In the genomic region with DNA sequence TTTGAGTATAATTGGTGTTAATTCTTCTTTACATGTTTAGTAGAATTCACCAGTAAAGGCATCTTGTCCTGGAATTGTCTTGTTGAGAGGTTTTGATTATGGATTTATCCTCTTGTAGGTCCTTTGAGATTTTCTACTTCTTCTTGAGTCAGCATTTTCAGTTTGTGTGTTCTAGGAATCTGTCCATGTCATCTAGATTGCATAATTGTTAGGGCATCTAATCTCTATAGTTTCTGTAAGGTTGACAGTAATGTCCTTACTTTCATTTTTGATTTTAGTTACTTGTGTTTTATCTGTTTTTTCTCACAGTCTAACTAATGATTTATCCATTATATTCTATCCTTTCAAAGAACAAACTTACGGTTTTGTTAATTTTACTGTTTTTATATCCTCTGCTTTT, we compare ENCODE assay signal across 12 cellular contexts.
A peak's percentile ranks its signal among the peaks of the same experiment; 100 is the strongest.
DNase-seq lines count a peak whose midpoint lies in the region; ATAC-seq and TF ChIP-seq lines count a peak whose summit lies in the region.
"Had no signal": no experiment of that assay in that cellular context is flagged by ENCODE, and none has a peak within 500 bp of the region (broad histone marks: within the 10 kb centered on the region; RNA-seq: fewer than 3 reads in every experiment).

No MANE protein-coding gene starts in this region.

- no peaks in the 10 kb centered on the region for H3K36me3 ChIP-seq in gastroesophageal sphincter
- H3K36me3 ChIP-seq: WERI-Rb-1 had no signal

- H3K4me1 ChIP-seq in gastroesophageal sphincter = no peaks in the 10 kb centered on the region

- peak overlapping the region; percentile 3 to 63 for H3K27ac Mint-ChIP-seq in activated naive CD4-positive, alpha-beta T cell treated with anti-CD3 and anti-CD28 coated beads, Interleukin-2, amount 50 U/mL, for 72 hours
- no peak overlapping the region for H3K27ac Mint-ChIP-seq in activated CD8-positive, alpha-beta T cell treated with anti-CD3 and anti-CD28 coated beads, Interleukin-2, amount 10 ng/mL, durations not matched to agents 7 days and 5 days

- peaks cover 19% of the 10 kb centered on the region for H3K4me1 Mint-ChIP-seq in activated CD8-positive, alpha-beta T cell treated with anti-CD3 and anti-CD28 coated beads, Interleukin-2, amount 10 ng/mL, durations not matched to agents 7 days and 5 days (ENCODE audit: low read depth)
- H3K4me1 Mint-ChIP-seq: neural crest cell had no signal

- peak overlapping the region; percentile 30 for H3K4me3 Mint-ChIP-seq in activated CD8-positive, alpha-beta T cell treated with anti-CD3 and anti-CD28 coated beads, Interleukin-2, amount 10 ng/mL, durations not matched to agents 7 days and 5 days
- H3K4me3 Mint-ChIP-seq: neural crest cell had no signal

- H3K36me3 Mint-ChIP-seq in activated naive CD4-positive, alpha-beta T cell treated with anti-CD3 and anti-CD28 coated beads, Interleukin-2, amount 50 U/mL, for 72 hours = peaks cover 6 to 13% of the 10 kb centered on the region in 2 donors
- H3K36me3 Mint-ChIP-seq in activated CD8-positive, alpha-beta T cell treated with anti-CD3 and anti-CD28 coated beads, Interleukin-2, amount 10 ng/mL, durations not matched to agents 7 days and 5 days (ENCODE audit: low read depth) = no peaks in the 10 kb centered on the region

- TF ChIP-seq POLR2A in gastroesophageal sphincter (IDR thresholded peaks at IDR 0.05) = no peak

- TF ChIP-seq EP300 in gastroesophageal sphincter (IDR thresholded peaks at IDR 0.05) = no peak

- no peak for DNase-seq in activated naive CD4-positive, alpha-beta T cell treated with anti-CD3 and anti-CD28 coated beads, Interleukin-2, amount 50 U/mL, for 72 hours (ENCODE audit: low spot score in 2 of 2)
- DNase-seq in activated naive CD4-positive, alpha-beta T cell treated with anti-CD3 and anti-CD28 coated beads, Interleukin-2, amount 50 U/mL, for 16 hours = no peak
- no peak for DNase-seq in activated CD8-positive, alpha-beta T cell treated with anti-CD3 and anti-CD28 coated beads, Interleukin-2, amount 10 ng/mL, durations not matched to agents 7 days and 5 days
- DNase-seq in C1 segment of cervical spinal cord (lab: John Stamatoyannopoulos, UW) = no peak
- DNase-seq in SKM-1 treated with dmso at 0.1 percent for 144 hours (lab: John Stamatoyannopoulos, UW; ENCODE audit: unreplicated experiment) = no peak
- DNase-seq in Ammon's horn (ENCODE audit: low spot score) = no peak
- DNase-seq: NCI-H2029 treated with DMSO at 0.1 percent for 48 hours, WERI-Rb-1 had no signal

- H3K9me3 Mint-ChIP-seq in activated naive CD4-positive, alpha-beta T cell treated with anti-CD3 and anti-CD28 coated beads, Interleukin-2, amount 50 U/mL, for 72 hours = no peaks in the 10 kb centered on the region
- H3K9me3 Mint-ChIP-seq in activated CD8-positive, alpha-beta T cell treated with anti-CD3 and anti-CD28 coated beads, Interleukin-2, amount 10 ng/mL, durations not matched to agents 7 days and 5 days (ENCODE audit: insufficient read depth) = no peaks in the 10 kb centered on the region
- H3K9me3 Mint-ChIP-seq: neural crest cell had no signal

- POLR2A ChIA-PET in activated CD8-positive, alpha-beta T cell treated with anti-CD3 and anti-CD28 coated beads, Interleukin-2, amount 10 ng/mL, durations not matched to agents 7 days and 5 days (lab: Charles Lee) = no interaction called here

- H3K27ac ChIP-seq in gastroesophageal sphincter = no peak overlapping the region
- H3K27ac ChIP-seq: WERI-Rb-1 had no signal

- CTCF ChIA-PET in activated CD8-positive, alpha-beta T cell treated with anti-CD3 and anti-CD28 coated beads, Interleukin-2, amount 10 ng/mL, durations not matched to agents 7 days and 5 days (lab: Charles Lee) = no interaction called here

- 52 to 100% methylated on average over 1 of the region's 1 CpG for WGBS in gastroesophageal sphincter (ENCODE audit: low coverage in 1 of 2), 2 donors

- no peaks in the 10 kb centered on the region for H3K27me3 ChIP-seq in gastroesophageal sphincter

- no peaks in the 10 kb centered on the region for H3K9me3 ChIP-seq in gastroesophageal sphincter

- H3K27me3 Mint-ChIP-seq in activated CD8-positive, alpha-beta T cell treated with anti-CD3 and anti-CD28 coated beads, Interleukin-2, amount 10 ng/mL, durations not matched to agents 7 days and 5 days (ENCODE audit: low read depth) = no peaks in the 10 kb centered on the region

- peak in 1 of 2 donors; percentile 64 for ATAC-seq in activated naive CD4-positive, alpha-beta T cell treated with anti-CD3 and anti-CD28 coated beads, Interleukin-2, amount 50 U/mL, for 72 hours
- peak; percentile 39 for ATAC-seq in HG03108 (IDR thresholded peaks at IDR 0.05; ENCODE audit: unreplicated experiment)
- no peak for ATAC-seq in activated CD8-positive, alpha-beta T cell treated with anti-CD3 and anti-CD28 coated beads, Interleukin-2, amount 10 ng/mL, durations not matched to agents 7 days and 5 days
- ATAC-seq in gastroesophageal sphincter = no peak
- ATAC-seq: Panc1 had no signal

- H3K4me3 ChIP-seq in gastroesophageal sphincter = no peak overlapping the region

- TF ChIP-seq CTCF in gastroesophageal sphincter (IDR thresholded peaks at IDR 0.05) = no peak
